ENCODE assay signal across 23 cellular contexts in the genomic region with DNA sequence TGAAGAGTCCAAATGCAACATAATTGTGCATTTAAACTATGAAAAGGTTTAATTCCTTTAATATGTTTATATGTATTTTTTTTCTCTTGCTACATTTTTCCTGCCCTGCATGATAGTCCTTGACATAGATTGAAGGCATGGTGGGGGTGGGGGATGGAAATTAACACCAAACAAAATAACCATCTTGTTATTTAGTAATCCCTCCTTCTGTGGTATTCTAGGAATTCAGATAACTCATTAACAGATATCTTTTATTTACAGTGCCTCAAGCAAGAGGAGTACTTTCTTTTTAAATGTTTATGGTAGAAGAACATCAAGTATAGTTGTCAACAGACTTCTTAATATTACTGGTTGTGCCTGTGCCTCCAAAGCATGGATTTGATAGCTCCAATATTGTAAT.
DNase-seq lines count a peak whose midpoint lies in the region; ATAC-seq and TF ChIP-seq lines count a peak whose summit lies in the region.
"Had no signal": no experiment of that assay in that cellular context is flagged by ENCODE, and none has a peak within 500 bp of the region (broad histone marks: within the 10 kb centered on the region; RNA-seq: fewer than 3 reads in every experiment).

No MANE protein-coding gene starts in this region.

- H2BK15ac ChIP-seq in mesendoderm (replicated peaks; ENCODE audit: low read depth): no peak overlapping the region

- in situ Hi-C loops in Caki2 (cut with HindIII; ENCODE audit: low pct_unique_long_range_greater_than_20kb, low sequenced_read_pairs): no loop called here
- in situ Hi-C loops in Panc1 (cut with HindIII; ENCODE audit: low pct_unique_long_range_greater_than_20kb, low sequenced_read_pairs): no loop called here

- no peak overlapping the region for H2BK5ac ChIP-seq in mesendoderm (ENCODE audit: low read length)

- no peak for ATAC-seq in Panc1
- ATAC-seq in HG03159 (IDR thresholded peaks at IDR 0.05; ENCODE audit: unreplicated experiment): no peak
- ATAC-seq: K562 had no signal

- no peak overlapping the region for H2AK5ac ChIP-seq in mesendoderm (ENCODE audit: low read length)

- H3K4me1 ChIP-seq in Panc1 (ENCODE audit: control insufficient read depth, insufficient read depth, low read length) (peaks cover 11% of the 10 kb centered on the region), mesendoderm (ENCODE audit: control insufficient read depth, low read depth, low read length) (peaks cover 5% of the 10 kb centered on the region)

- no peak overlapping the region for H4K8ac ChIP-seq in mesendoderm (ENCODE audit: low read depth, low read length)

- no peaks in the 10 kb centered on the region for H3K79me1 ChIP-seq in mesendoderm (ENCODE audit: low read length)

- H3K27me3 ChIP-seq in Panc1 (ENCODE audit: control insufficient read depth, insufficient read depth, low read length): no peaks in the 10 kb centered on the region
- H3K27me3 ChIP-seq in mesendoderm (ENCODE audit: insufficient read depth, low read length, poor library complexity): no peaks in the 10 kb centered on the region

- H3K36me3 ChIP-seq in Panc1 (ENCODE audit: control insufficient read depth, insufficient read depth, low read length) (no peaks in the 10 kb centered on the region; the same call in 1 of the 2 replicates), mesendoderm (ENCODE audit: control insufficient read depth, insufficient read depth, low read length) (no peaks in the 10 kb centered on the region)

- no peak overlapping the region for H3K9ac ChIP-seq in mesendoderm (ENCODE audit: low read length)

- no peak overlapping the region for H2BK120ac ChIP-seq in mesendoderm (ENCODE audit: low read depth, low read length)

- H4K5ac ChIP-seq in mesendoderm (ENCODE audit: low read length): no peak overlapping the region

- no peak for TF ChIP-seq CTCF in Panc1 (IDR thresholded peaks at IDR 0.05)

- CTCF ChIA-PET in Panc1 (lab: Charles Lee): no interaction called here

- H3K4me2 ChIP-seq in mesendoderm (ENCODE audit: low read length): no peak overlapping the region

- peak; percentile 56 for DNase-seq in Caki2 (ENCODE audit: low read depth)
- no peak for DNase-seq in Panc1 (ENCODE audit: low read depth, low spot score)
- peak; percentile 31 for DNase-seq in foreskin melanocyte
- DNase-seq in mesendoderm: peak; percentile 69
- no peak for DNase-seq in globus pallidus (ENCODE audit: low spot score)
- no peak for DNase-seq in iPS-NIHi11 (ENCODE audit: low spot score)
- DNase-seq: C1 segment of cervical spinal cord; CD4-positive, alpha-beta memory T cell; COR-L47; DMS79; EL; GF-D8; Kasumi-1; NCI-H1105; NCI-H146; NCI-H1930; NCI-H446 treated with DMSO at 0.1 percent for 48 hours; NCI-H526; NCI-H82; NK-92 treated with Interleukin-12 subunit alpha and Interleukin-12 subunit beta, amount 100 ng/mL, for 24 hours; SHP77 treated with DMSO at 0.1 percent for 48 hours had no signal

- no peak overlapping the region for H3K56ac ChIP-seq in mesendoderm (ENCODE audit: low read length)

- no TSS peak for BruUV-seq in Panc1 (replicated peaks; lab: Mats Ljungman, UMichigan)

- H3K4me3 ChIP-seq in Panc1 (ENCODE audit: low read depth in 2 of 2, low read length in 2 of 2): no peak overlapping the region
- no peak overlapping the region for H3K4me3 ChIP-seq in mesendoderm (ENCODE audit: low read length)
- H3K4me3 ChIP-seq: K562 had no signal

- H3K27ac ChIP-seq in Panc1 (ENCODE audit: low read length) (peak overlapping the region; percentile 49; the same call in 1 of the 2 replicates), mesendoderm (ENCODE audit: low read depth, low read length) (no peak overlapping the region)

- intact Hi-C loops in Panc1 (cut with micrococcal nuclease; ENCODE audit: unreplicated experiment): no loop called here

- no peaks in the 10 kb centered on the region for H3K79me2 ChIP-seq in mesendoderm (ENCODE audit: control insufficient read depth, insufficient read depth, low read length)

- H3K18ac ChIP-seq in mesendoderm (ENCODE audit: low read length): no peak overlapping the region

- H3K9me3 ChIP-seq in Panc1 (ENCODE audit: control insufficient read depth, insufficient read depth, low read depth, low read length): no peaks in the 10 kb centered on the region

- no peak overlapping the region for H3K4ac ChIP-seq in mesendoderm (ENCODE audit: low read depth, low read length)

- POLR2A ChIA-PET in Panc1 (lab: Charles Lee): no interaction called here

- H3K23ac ChIP-seq in mesendoderm (ENCODE audit: low read length): no peak overlapping the region

Comparison
In these comparisons a context has a peak if more than half of its experiments do, and no peak if none do; other contexts are left out.
1. DNase-seq: peak in Caki2 (single experiment), foreskin melanocyte (single experiment) and mesendoderm (single experiment); none in Panc1 (single experiment), globus pallidus (single experiment) and iPS-NIHi11 (single experiment).